ENCODE assay signal across 12 cellular contexts in genomic region chr6:158095031-158095430, GRCh38.
"Had no signal": no experiment of that assay in that cellular context is flagged by ENCODE, and none has a peak within 500 bp of the region (broad histone marks: within the 10 kb centered on the region; RNA-seq: fewer than 3 reads in every experiment).

No MANE protein-coding gene starts in this region.

- H3K4me3 Mint-ChIP-seq: activated CD4-positive, alpha-beta memory T cell treated with anti-CD3 and anti-CD28 coated beads, Interleukin-2, amount 10 ng/mL, durations not matched to agents 7 days and 5 days; activated naive CD8-positive, alpha-beta T cell treated with anti-CD3 and anti-CD28 coated beads, Interleukin-2, amount 50 U/mL, for 24 hours; activated T-cell treated with anti-CD3 and anti-CD28 coated beads, Interleukin-2, amount 50 U/mL, for 72 hours had no signal

- H3K4me1 ChIP-seq: lower lobe of right lung, parathyroid adenoma, right atrium auricular region had no signal

- H3K4me1 Mint-ChIP-seq: activated CD4-positive, alpha-beta memory T cell treated with anti-CD3 and anti-CD28 coated beads, Interleukin-2, amount 10 ng/mL, durations not matched to agents 7 days and 5 days; activated naive CD8-positive, alpha-beta T cell treated with anti-CD3 and anti-CD28 coated beads, Interleukin-2, amount 50 U/mL, for 24 hours had no signal

- H2AFZ ChIP-seq: parathyroid adenoma had no signal

- H3K9me3 ChIP-seq: lower lobe of right lung, right atrium auricular region had no signal

- H3K27me3 ChIP-seq: right atrium auricular region had no signal

- H3K4me3 ChIP-seq: lower lobe of right lung, right atrium auricular region, smooth muscle cell had no signal

- H3K4me2 ChIP-seq: smooth muscle cell had no signal

- H3K27ac Mint-ChIP-seq: activated CD4-positive, alpha-beta memory T cell treated with anti-CD3 and anti-CD28 coated beads, Interleukin-2, amount 10 ng/mL, durations not matched to agents 7 days and 5 days; activated naive CD8-positive, alpha-beta T cell treated with anti-CD3 and anti-CD28 coated beads, Interleukin-2, amount 50 U/mL, for 24 hours; activated T-cell treated with anti-CD3 and anti-CD28 coated beads, Interleukin-2, amount 50 U/mL, for 72 hours had no signal

- H3K79me2 ChIP-seq: parathyroid adenoma had no signal

- H3K9ac ChIP-seq: parathyroid adenoma had no signal

- H3K9me3 Mint-ChIP-seq: activated CD4-positive, alpha-beta memory T cell treated with anti-CD3 and anti-CD28 coated beads, Interleukin-2, amount 10 ng/mL, durations not matched to agents 7 days and 5 days; activated naive CD8-positive, alpha-beta T cell treated with anti-CD3 and anti-CD28 coated beads, Interleukin-2, amount 50 U/mL, for 24 hours; activated T-cell treated with anti-CD3 and anti-CD28 coated beads, Interleukin-2, amount 50 U/mL, for 72 hours had no signal

- H3K27ac ChIP-seq: lower lobe of right lung, parathyroid adenoma, right atrium auricular region had no signal

- DNase-seq: activated CD4-positive, alpha-beta memory T cell treated with anti-CD3 and anti-CD28 coated beads, Interleukin-2, amount 10 ng/mL, durations not matched to agents 7 days and 5 days; activated naive CD4-positive, alpha-beta T cell; activated naive CD8-positive, alpha-beta T cell treated with anti-CD3 and anti-CD28 coated beads, Interleukin-2, amount 50 U/mL, for 24 hours; activated T-cell treated with anti-CD3 and anti-CD28 coated beads, Interleukin-2, amount 50 U/mL, for 72 hours; central memory CD4-positive, alpha-beta T cell; effector memory CD4-positive, alpha-beta T cell; hypothalamus; lower lobe of right lung; midbrain had no signal

- H3K27me3 Mint-ChIP-seq: activated CD4-positive, alpha-beta memory T cell treated with anti-CD3 and anti-CD28 coated beads, Interleukin-2, amount 10 ng/mL, durations not matched to agents 7 days and 5 days; activated naive CD8-positive, alpha-beta T cell treated with anti-CD3 and anti-CD28 coated beads, Interleukin-2, amount 50 U/mL, for 24 hours had no signal
